31 cellular contexts compared by ENCODE assay signal in the genomic region with DNA sequence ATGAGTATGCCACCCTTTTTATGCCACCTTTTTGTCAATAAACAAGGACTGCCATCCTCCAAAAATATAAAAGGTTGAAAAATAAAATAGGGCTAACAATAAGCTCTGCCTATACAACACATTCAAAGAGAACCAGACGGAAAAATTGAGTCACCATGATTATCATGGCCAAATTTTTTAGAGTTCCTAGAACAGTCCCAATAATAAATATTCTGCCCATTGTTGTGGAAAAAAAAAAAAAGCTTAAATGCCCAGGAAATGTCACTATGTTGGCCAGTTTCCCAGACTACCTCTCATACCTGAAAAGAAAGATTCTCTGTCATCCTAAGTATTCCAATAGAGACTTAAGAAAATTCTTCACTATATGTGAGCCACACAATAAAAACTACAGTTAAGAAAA.
"Had no signal": no experiment of that assay in that cellular context is flagged by ENCODE, and none has a peak within 500 bp of the region (broad histone marks: within the 10 kb centered on the region; RNA-seq: fewer than 3 reads in every experiment).

No MANE protein-coding gene starts in this region.

- DNase-seq: activated CD4-positive, alpha-beta memory T cell treated with anti-CD3 and anti-CD28 coated beads, Interleukin-2, amount 10 ng/mL, durations not matched to agents 7 days and 5 days; activated CD4-positive, alpha-beta T cell treated with anti-CD3 and anti-CD28 coated beads for 1 hour; activated CD4-positive, alpha-beta T cell treated with anti-CD3 and anti-CD28 coated beads for 4 hours; activated CD4-positive, alpha-beta T cell treated with anti-CD3 and anti-CD28 coated beads, Interleukin-2, amount 10 ng/mL, durations not matched to agents 7 days and 5 days; activated CD4-positive, alpha-beta T cell treated with anti-CD3 and anti-CD28 coated beads, Interleukin-2, amount 50 U/mL, for 4 hours; activated CD8-positive, alpha-beta memory T cell treated with anti-CD3 and anti-CD28 coated beads, Interleukin-2, amount 50 U/mL, for 48 hours; activated gamma-delta T cell; activated naive CD4-positive, alpha-beta T cell; activated naive CD4-positive, alpha-beta T cell treated with anti-CD3 and anti-CD28 coated beads, Interleukin-2, amount 10 ng/mL, durations not matched to agents 7 days and 5 days; activated naive CD8-positive, alpha-beta T cell treated with anti-CD3 and anti-CD28 coated beads, Interleukin-2, amount 10 ng/mL, durations not matched to agents 7 days and 5 days; activated T-cell treated with anti-CD3 and anti-CD28 coated beads for 4 hours; activated T-cell treated with anti-CD3 and anti-CD28 coated beads, Interleukin-2, amount 50 U/mL, for 24 hours; activated T-cell treated with anti-CD3 and anti-CD28 coated beads, Interleukin-2, amount 50 U/mL, for 72 hours; caudate nucleus; cerebellar nuclear complex; dorsolateral prefrontal cortex; effector memory CD8-positive, alpha-beta T cell; erythroblast; foreskin keratinocyte; gastrocnemius medialis; glutamatergic neuron; heart left ventricle; T-helper 2 cell had no signal

- ATAC-seq: activated naive CD4-positive, alpha-beta T cell treated with anti-CD3 and anti-CD28 coated beads, Interleukin-2, amount 50 U/mL, for 72 hours; activated T-cell treated with anti-CD3 and anti-CD28 coated beads, Interleukin-2, amount 50 U/mL, for 72 hours; effector memory CD8-positive, alpha-beta T cell; foreskin keratinocyte; gastrocnemius medialis; heart left ventricle; WTC11 had no signal

- H3K36me3 Mint-ChIP-seq: activated naive CD4-positive, alpha-beta T cell treated with anti-CD3 and anti-CD28 coated beads, Interleukin-2, amount 10 ng/mL, durations not matched to agents 7 days and 5 days; activated naive CD8-positive, alpha-beta T cell treated with anti-CD3 and anti-CD28 coated beads, Interleukin-2, amount 10 ng/mL, durations not matched to agents 7 days and 5 days; WTC11 had no signal

- H3K4me3 ChIP-seq: ascending aorta, coronary artery, dorsolateral prefrontal cortex, esophagus muscularis mucosa, gastrocnemius medialis, heart left ventricle had no signal

- H3K4me1 Mint-ChIP-seq: activated CD4-positive, alpha-beta memory T cell treated with anti-CD3 and anti-CD28 coated beads, Interleukin-2, amount 10 ng/mL, durations not matched to agents 7 days and 5 days; activated CD4-positive, alpha-beta T cell treated with anti-CD3 and anti-CD28 coated beads, Interleukin-2, amount 10 ng/mL, durations not matched to agents 7 days and 5 days; activated naive CD4-positive, alpha-beta T cell treated with anti-CD3 and anti-CD28 coated beads, Interleukin-2, amount 10 ng/mL, durations not matched to agents 7 days and 5 days; activated naive CD8-positive, alpha-beta T cell treated with anti-CD3 and anti-CD28 coated beads, Interleukin-2, amount 10 ng/mL, durations not matched to agents 7 days and 5 days; WTC11 had no signal

- H3K4me1 ChIP-seq: ascending aorta, esophagus muscularis mucosa, foreskin keratinocyte, gastrocnemius medialis, heart left ventricle had no signal

- H3K27me3 ChIP-seq: ascending aorta, dorsolateral prefrontal cortex, esophagus muscularis mucosa, foreskin keratinocyte, gastrocnemius medialis had no signal

- H3K27me3 Mint-ChIP-seq: activated naive CD4-positive, alpha-beta T cell treated with anti-CD3 and anti-CD28 coated beads, Interleukin-2, amount 10 ng/mL, durations not matched to agents 7 days and 5 days had no signal

- FAIRE-seq: TTC549 had no signal

- H3K36me3 ChIP-seq: ascending aorta, esophagus muscularis mucosa, gastrocnemius medialis, heart left ventricle had no signal

- H3K27ac ChIP-seq: ascending aorta, coronary artery, dorsolateral prefrontal cortex, esophagus muscularis mucosa, foreskin keratinocyte, gastrocnemius medialis, heart left ventricle, VCaP had no signal

- H3K9me3 Mint-ChIP-seq: activated CD4-positive, alpha-beta memory T cell treated with anti-CD3 and anti-CD28 coated beads, Interleukin-2, amount 10 ng/mL, durations not matched to agents 7 days and 5 days; activated CD4-positive, alpha-beta T cell treated with anti-CD3 and anti-CD28 coated beads, Interleukin-2, amount 10 ng/mL, durations not matched to agents 7 days and 5 days; activated naive CD8-positive, alpha-beta T cell treated with anti-CD3 and anti-CD28 coated beads, Interleukin-2, amount 10 ng/mL, durations not matched to agents 7 days and 5 days had no signal

- H3K27ac Mint-ChIP-seq: activated CD4-positive, alpha-beta memory T cell treated with anti-CD3 and anti-CD28 coated beads, Interleukin-2, amount 10 ng/mL, durations not matched to agents 7 days and 5 days; activated CD4-positive, alpha-beta T cell treated with anti-CD3 and anti-CD28 coated beads, Interleukin-2, amount 10 ng/mL, durations not matched to agents 7 days and 5 days; activated naive CD4-positive, alpha-beta T cell treated with anti-CD3 and anti-CD28 coated beads, Interleukin-2, amount 10 ng/mL, durations not matched to agents 7 days and 5 days; activated naive CD4-positive, alpha-beta T cell treated with anti-CD3 and anti-CD28 coated beads, Interleukin-2, amount 50 U/mL, for 72 hours; activated naive CD8-positive, alpha-beta T cell treated with anti-CD3 and anti-CD28 coated beads, Interleukin-2, amount 10 ng/mL, durations not matched to agents 7 days and 5 days; activated T-cell treated with anti-CD3 and anti-CD28 coated beads, Interleukin-2, amount 50 U/mL, for 24 hours; activated T-cell treated with anti-CD3 and anti-CD28 coated beads, Interleukin-2, amount 50 U/mL, for 72 hours; dendritic cell treated with granulocyte-macrophage colony-stimulating factor and Interleukin-4, amounts not matched to agents 40 ng/mL and 50 ng/mL, for 4 days; effector memory CD8-positive, alpha-beta T cell; WTC11 had no signal

- H3K4me3 Mint-ChIP-seq: activated CD4-positive, alpha-beta memory T cell treated with anti-CD3 and anti-CD28 coated beads, Interleukin-2, amount 10 ng/mL, durations not matched to agents 7 days and 5 days; activated CD4-positive, alpha-beta T cell treated with anti-CD3 and anti-CD28 coated beads, Interleukin-2, amount 10 ng/mL, durations not matched to agents 7 days and 5 days; activated naive CD4-positive, alpha-beta T cell treated with anti-CD3 and anti-CD28 coated beads, Interleukin-2, amount 10 ng/mL, durations not matched to agents 7 days and 5 days; activated naive CD8-positive, alpha-beta T cell treated with anti-CD3 and anti-CD28 coated beads, Interleukin-2, amount 10 ng/mL, durations not matched to agents 7 days and 5 days; activated T-cell treated with anti-CD3 and anti-CD28 coated beads, Interleukin-2, amount 50 U/mL, for 24 hours; activated T-cell treated with anti-CD3 and anti-CD28 coated beads, Interleukin-2, amount 50 U/mL, for 72 hours; dendritic cell treated with granulocyte-macrophage colony-stimulating factor and Interleukin-4, amounts not matched to agents 40 ng/mL and 50 ng/mL, for 4 days; effector memory CD8-positive, alpha-beta T cell; WTC11 had no signal

- H3K9me3 ChIP-seq: gastrocnemius medialis had no signal
